8 cellular contexts compared by ENCODE assay signal in genomic region chr1:16980473-16981268, GRCh38. TPM values are rescaled to one million over a fixed set of nuclear protein-coding genes. Genes with fewer than 3 reads are reported as not detected.
DNase-seq lines count a peak whose midpoint lies in the region; ATAC-seq, FAIRE-seq and TF ChIP-seq lines count a peak whose summit lies in the region.

Gene MFAP2, minus strand, starts transcription at chr1:16980620. Its CDS starts 2,347 bp downstream, at chr1:16978273.

- H3K4me3 Mint-ChIP-seq in activated T-cell treated with anti-CD3 and anti-CD28 coated beads, Interleukin-2, amount 50 U/mL, for 24 hours = peak within 1 kb of the TSS; percentile 23

- H3K27me3 Mint-ChIP-seq in activated T-cell treated with anti-CD3 and anti-CD28 coated beads, Interleukin-2, amount 50 U/mL, for 24 hours = peaks cover 29% of the 10 kb centered on the region

- POLR2A ChIA-PET in K562 (lab: Yijun Ruan, JAX) = interaction anchor here (0.6 to 1.8 kb wide), 4 partner anchors 9 to 121 kb away, joined by 3 to 5 read pairs (median 4); no protein-coding TSS in a partner anchor

- H3K27ac Mint-ChIP-seq in activated T-cell treated with anti-CD3 and anti-CD28 coated beads, Interleukin-2, amount 50 U/mL, for 24 hours = peak within 1 kb of the TSS; percentile 20

- TF ChIP-seq EP300 in K562 (IDR thresholded peaks at IDR 0.05; ENCODE audit: low read length) = no peak

- H3K9ac ChIP-seq in K562 (ENCODE audit: insufficient read depth in 1 of 2, low read depth in 2 of 2, low read length in 2 of 2) = peak within 1 kb of the TSS in 1 of 2 experiments; percentile 20; a peak in 1 of 4 replicates

- no peaks in the 10 kb centered on the region for H3K9me3 Mint-ChIP-seq in activated T-cell treated with anti-CD3 and anti-CD28 coated beads, Interleukin-2, amount 50 U/mL, for 24 hours

- H3K36me3 ChIP-seq in K562 (ENCODE audit: control insufficient read depth, insufficient read depth, low read length) (peaks cover under 1% of the 10 kb centered on the region; the same call in 1 of the 3 replicates), thyroid gland (peaks cover under 1 to 2% of the 10 kb centered on the region in 2 donors)

- H3K4me1 Mint-ChIP-seq in activated T-cell treated with anti-CD3 and anti-CD28 coated beads, Interleukin-2, amount 50 U/mL, for 24 hours (ENCODE audit: low read depth) = peaks cover 7% of the 10 kb centered on the region

- ATAC-seq in K562 = no peak
- no peak for ATAC-seq in HG03565 (IDR thresholded peaks at IDR 0.05; ENCODE audit: unreplicated experiment)
- ATAC-seq in HG03108 (IDR thresholded peaks at IDR 0.05; ENCODE audit: unreplicated experiment) = no peak

- H4K20me1 ChIP-seq in K562 (replicated peaks; ENCODE audit: control insufficient read depth, insufficient read depth, low read length) = peaks cover 18% of the 10 kb centered on the region; the same call in 1 of the 2 replicates

- no peaks in the 10 kb centered on the region for H3K79me2 ChIP-seq in K562 (ENCODE audit: control insufficient read depth, insufficient read depth, low read length)

- no peak within 1 kb of the TSS for H3K4me2 ChIP-seq in K562 (ENCODE audit: insufficient read depth, low read length)

- H3K9me1 ChIP-seq in K562 (ENCODE audit: control insufficient read depth, insufficient read depth, low read length) = no peaks in the 10 kb centered on the region

- peaks cover 3% of the 10 kb centered on the region for H3K36me3 Mint-ChIP-seq in activated T-cell treated with anti-CD3 and anti-CD28 coated beads, Interleukin-2, amount 50 U/mL, for 24 hours (ENCODE audit: low read depth)

- CTCF ChIA-PET in K562 (lab: Yijun Ruan, JAX; ENCODE audit: low intra/inter-chr PET ratio) = no interaction called here

- in situ Hi-C loops in K562 (cut with MboI) = no loop called here

- H3K9me3 ChIP-seq in K562 (replicated peaks; ENCODE audit: control insufficient read depth, insufficient read depth, low read depth, low read length) = no peaks in the 10 kb centered on the region
- H3K9me3 ChIP-seq in thyroid gland = no peaks in the 10 kb centered on the region

- intact Hi-C loops in K562 (cut with micrococcal nuclease) (no loop called here), thyroid gland (cut with DNase I) (no loop called here)

- TF ChIP-seq RAD21 in K562 (CRISPR knock-in tag; conservative IDR thresholded peaks at IDR 0.05 in 1 of 2, IDR thresholded peaks at IDR 0.05 in 1 of 2) = no peak

- peak; percentile 40 for DNase-seq in activated T-cell treated with anti-CD3 and anti-CD28 coated beads, Interleukin-2, amount 50 U/mL, for 24 hours
- no peak for DNase-seq in activated T-cell treated with anti-CD3 and anti-CD28 coated beads, Interleukin-2, amount 50 U/mL, for 1 hour
- DNase-seq in K562 (ENCODE audit: extremely low read depth in 1 of 4, low spot score in 3 of 4) = no peak
- peak; percentile 85 for DNase-seq in left kidney (ENCODE audit: low read depth, low spot score)
- DNase-seq in thyroid gland = no peak
- no peak for DNase-seq in occipital lobe (lab: John Stamatoyannopoulos, UW)

- no peak for TF ChIP-seq POLR2A in K562 (conservative IDR thresholded peaks at IDR 0.05)
- TF ChIP-seq POLR2A in thyroid gland (IDR thresholded peaks at IDR 0.05) = no peak

- no TSS peak for BruUV-seq in K562 (replicated peaks; lab: Mats Ljungman, UMichigan)

- no peak for FAIRE-seq in K562 (lab: Jason Lieb, UNC)

- TF ChIP-seq CTCF in K562 (IDR thresholded peaks at IDR 0.05 in 2 of 3, conservative IDR thresholded peaks at IDR 0.05 in 1 of 3; ENCODE audit: insufficient read depth in 2 of 3, low read depth in 1 of 3, low read length in 3 of 3) (no peak), thyroid gland (IDR thresholded peaks at IDR 0.05) (no peak)

- no peak within 1 kb of the TSS for H3K4me3 ChIP-seq in K562
- H3K4me3 ChIP-seq in thyroid gland (replicated peaks in 1 of 3) = peak within 1 kb of the TSS in 1 of 3 donors; percentile 65

- H3K27me3 ChIP-seq in K562 (ENCODE audit: control insufficient read depth in 2 of 2, insufficient read depth in 2 of 2, low read length in 2 of 2) = peaks cover 17 to 25% of the 10 kb centered on the region in 2 experiments; a peak in 3 of 5 replicates
- no peaks in the 10 kb centered on the region for H3K27me3 ChIP-seq in thyroid gland

- H2AFZ ChIP-seq in K562 (ENCODE audit: low read depth, low read length) = no peak within 1 kb of the TSS

- H3K27ac ChIP-seq in K562 (ENCODE audit: extremely low read depth, low read depth, low read length) (no peak within 1 kb of the TSS), thyroid gland (peak within 1 kb of the TSS in 2 of 3 donors; percentile 46 to 49)

- H3K4me1 ChIP-seq in K562 (replicated peaks in 1 of 2; ENCODE audit: control insufficient read depth in 2 of 2, insufficient read depth in 2 of 2, low read length in 2 of 2) (peaks cover 0 to 34% of the 10 kb centered on the region in 2 experiments; a peak in 2 of 5 replicates), thyroid gland (peaks cover 6 to 21% of the 10 kb centered on the region in 2 donors)

- 12% methylated on average over 24 of the region's 53 CpGs for WGBS in K562 (ENCODE audit: insufficient coverage, low coverage, missing lambda C conversion rate)
- 34 to 38% methylated on average over 10 to 12 of the region's 53 CpGs for WGBS in thyroid gland, 2 donors

TF ChIP-seq in K562, 482 proteins besides CTCF, POLR2A, EP300 and RAD21:
- peak; percentile 41; the same call in 1 of the 2 replicates for TF ChIP-seq ETV1 (tag; conservative IDR thresholded peaks at IDR 0.05; ENCODE audit: low read depth)
- TF ChIP-seq ZNF121 (CRISPR knock-in tag; conservative IDR thresholded peaks at IDR 0.05) = peak; percentile 86
- TF ChIP-seq HNRNPL (IDR thresholded peaks at IDR 0.05; ENCODE audit: low read depth, low read length) = 0 out of 2 replicates have a peak, but pooled peaks have one; percentile 25
- TF ChIP-seq HCFC1 (IDR thresholded peaks at IDR 0.05; ENCODE audit: low read depth, low read length) = no peak

RNA-seq across cellular contexts. Expression of gene MFAP2, which starts in this region (rescaled TPM):
- total RNA-seq in K562 (2011; cell fraction: chromatin; rRNA removed; ENCODE audit: low replicate concordance) = not detected in 2 replicates
- not detected in 2 replicates for total RNA-seq in K562 (2011; cell fraction: nucleolus; rRNA removed)
- total RNA-seq in K562 (2011; cell fraction: nucleoplasm; rRNA removed) = not detected in 2 replicates
- total RNA-seq in K562 (2014; rRNA removed) (not detected in 2 replicates), K562 (2014; rRNA removed; fragmentation: Illumina TruSeq; extraction: Trizol) (not detected in 2 replicates), K562 (2015; rRNA removed; fragmentation: Illumina TruSeq; extraction: Trizol) (not detected in 2 replicates), K562 (2021) (0.31 TPM in 1 of 2 replicates, not detected in the other), thyroid gland (10 to 100 TPM in 2 of 4 donors, 1 to 10 TPM in 2; 1.4 to 21.1 (median 9.1) TPM), occipital lobe (5.6 TPM)
- polyA plus RNA-seq in K562 (2011; rRNA removed) (not detected in 2 replicates), K562 (2014; fragmentation: Illumina TruSeq; extraction: Trizol) (0.18 TPM in 1 of 2 replicates, not detected in the other), K562 (2014; fragmentation: Nextera tagmentation; extraction: Ambion mirVana) (not detected), K562 (2014; rRNA removed) (not detected in 2 replicates)
- not detected in 2 replicates for polyA plus RNA-seq in K562 (2011; cell fraction: cytosol; rRNA removed)
- polyA plus RNA-seq in K562 (2011; cell fraction: nucleus; rRNA removed) = 0.30 TPM in 1 of 2 replicates, not detected in the other
- polyA plus RNA-seq in K562 (2012) = not detected in 2 replicates
- polyA minus RNA-seq in K562 (2011; rRNA and poly(A)+ RNA removed) = not detected in 2 replicates
- polyA minus RNA-seq in K562 (2011; cell fraction: cytosol; rRNA and poly(A)+ RNA removed) = not detected in 2 replicates
- polyA minus RNA-seq in K562 (2011; cell fraction: nucleus; rRNA and poly(A)+ RNA removed) = not detected in 2 replicates

Comparison
In these comparisons a context has a peak if more than half of its experiments do, and no peak if none do; other contexts are left out.
1. DNase-seq: peak in activated T-cell treated with anti-CD3 and anti-CD28 coated beads, Interleukin-2, amount 50 U/mL, for 24 hours (single experiment) and left kidney (single experiment); none in activated T-cell treated with anti-CD3 and anti-CD28 coated beads, Interleukin-2, amount 50 U/mL, for 1 hour (single experiment), K562 (0 of 4), thyroid gland (0 of 2) and occipital lobe (single experiment).